Comparison of ENCODE assay signal across 17 cellular contexts in genomic region chr7:65983965-65984654, GRCh38. TPM values are rescaled to one million over a fixed set of nuclear protein-coding genes. Genes with fewer than 3 reads are reported as not detected.
DNase-seq lines count a peak whose midpoint lies in the region; ATAC-seq, FAIRE-seq and TF ChIP-seq lines count a peak whose summit lies in the region.
"Had no signal": no experiment of that assay in that cellular context is flagged by ENCODE, and none has a peak within 500 bp of the region (broad histone marks: within the 10 kb centered on the region; RNA-seq: fewer than 3 reads in every experiment).

No MANE protein-coding gene starts in this region.

- no TSS peak for BruUV-seq in Calu3 (replicated peaks; lab: Mats Ljungman, UMichigan)

- H3K27me3 ChIP-seq in bronchial epithelial cell (ENCODE audit: control insufficient read depth, insufficient read depth, low read length) (no peaks in the 10 kb centered on the region), testis (no peaks in the 10 kb centered on the region)

- H3K27ac ChIP-seq in testis: no peak overlapping the region
- H3K27ac ChIP-seq: KMS-11 had no signal

- DNase-seq in Calu3 (peak; percentile 39), bronchial epithelial cell (ENCODE audit: low read depth) (peak; percentile 68), myocyte (ENCODE audit: low read depth) (peak; percentile 12), testis (no peak), mesenteric fat pad (ENCODE audit: low spot score) (no peak)
- no peak for DNase-seq in activated T-cell treated with anti-CD3 and anti-CD28 coated beads, Interleukin-2, amount 50 U/mL, for 4 hours
- DNase-seq: activated gamma-delta T cell; AML-193; HFFc6; naive B cell; NCI-H1417 treated with DMSO at 0.1 percent for 48 hours; stimulated activated naive CD8-positive, alpha-beta T cell treated with anti-CD3 and anti-CD28 coated beads, Interleukin-15, Interleukin-2, amounts not matched to agents 100 U/mL and 50 U/mL, for 24 hours had no signal

- no peak for FAIRE-seq in bronchial epithelial cell (lab: Jason Lieb, UNC)
- FAIRE-seq: colon, D721Med had no signal

- peak; percentile 16; the same call in 1 of the 2 replicates for TF ChIP-seq RAD21 in Ishikawa (IDR thresholded peaks at IDR 0.05; ENCODE audit: low read depth)

- H3K36me3 ChIP-seq in bronchial epithelial cell (ENCODE audit: control insufficient read depth, insufficient read depth, low read length): no peaks in the 10 kb centered on the region
- H3K36me3 ChIP-seq in testis (ENCODE audit: low read depth, missing control alignments): no peaks in the 10 kb centered on the region

- 93 to 94% methylated on average over 10 of the region's 10 CpGs for WGBS in testis, 2 donors

- no peaks in the 10 kb centered on the region for H3K4me1 Mint-ChIP-seq in Calu3 (ENCODE audit: low read depth, unreplicated experiment)
- H3K4me1 Mint-ChIP-seq in activated T-cell treated with anti-CD3 and anti-CD28 coated beads, Interleukin-2, amount 50 U/mL, for 4 hours (ENCODE audit: low read depth): peaks cover 8% of the 10 kb centered on the region

- no peaks in the 10 kb centered on the region for H3K9me3 Mint-ChIP-seq in Calu3 (ENCODE audit: low read depth, unreplicated experiment)
- H3K9me3 Mint-ChIP-seq in activated T-cell treated with anti-CD3 and anti-CD28 coated beads, Interleukin-2, amount 50 U/mL, for 4 hours: no peaks in the 10 kb centered on the region
- H3K9me3 Mint-ChIP-seq: HFFc6, naive B cell had no signal

- H3K4me3 ChIP-seq in bronchial epithelial cell (ENCODE audit: low read depth, low read length) (no peak overlapping the region), testis (no peak overlapping the region)

- no peak for ATAC-seq in HG03135 (IDR thresholded peaks at IDR 0.05; ENCODE audit: unreplicated experiment)
- ATAC-seq in activated T-cell treated with anti-CD3 and anti-CD28 coated beads, Interleukin-2, amount 50 U/mL, for 4 hours: no peak
- ATAC-seq: stimulated activated naive CD8-positive, alpha-beta T cell treated with anti-CD3 and anti-CD28 coated beads, Interleukin-15, Interleukin-2, amounts not matched to agents 100 U/mL and 50 U/mL, for 24 hours had no signal

- intact Hi-C loops in Calu3 (cut with micrococcal nuclease; ENCODE audit: unreplicated experiment): no loop called here
- intact Hi-C loops in testis (cut with DNase I; ENCODE audit: low total_unique reads): no loop called here

- peaks cover 22% of the 10 kb centered on the region for H3K36me3 Mint-ChIP-seq in Calu3 (ENCODE audit: insufficient read depth, unreplicated experiment)
- no peaks in the 10 kb centered on the region for H3K36me3 Mint-ChIP-seq in activated T-cell treated with anti-CD3 and anti-CD28 coated beads, Interleukin-2, amount 50 U/mL, for 4 hours (ENCODE audit: insufficient read depth)
- H3K36me3 Mint-ChIP-seq: naive B cell had no signal

- peak overlapping the region; percentile 42 for H3K27ac Mint-ChIP-seq in Calu3 (ENCODE audit: unreplicated experiment)
- H3K27ac Mint-ChIP-seq: HFFc6 had no signal

- no peak overlapping the region for H3K4me3 Mint-ChIP-seq in Calu3 (ENCODE audit: low read depth, unreplicated experiment)
- no peak overlapping the region for H3K4me3 Mint-ChIP-seq in activated T-cell treated with anti-CD3 and anti-CD28 coated beads, Interleukin-2, amount 50 U/mL, for 4 hours
- H3K4me3 Mint-ChIP-seq: HFFc6 had no signal

- H3K9me3 ChIP-seq in testis: no peaks in the 10 kb centered on the region

- no peak for TF ChIP-seq POLR2A in testis (IDR thresholded peaks at IDR 0.05)

- TF ChIP-seq EP300 in Ishikawa (IDR thresholded peaks at IDR 0.05; ENCODE audit: borderline replicate concordance): 0 out of 2 replicates have a peak, but pooled peaks have one; percentile 25

- CTCF ChIA-PET in Calu3 (lab: Charles Lee): no interaction called here

- peaks cover 11% of the 10 kb centered on the region for H3K4me1 ChIP-seq in testis

- no peaks in the 10 kb centered on the region for H3K27me3 Mint-ChIP-seq in Calu3 (ENCODE audit: unreplicated experiment)
- H3K27me3 Mint-ChIP-seq in activated T-cell treated with anti-CD3 and anti-CD28 coated beads, Interleukin-2, amount 50 U/mL, for 4 hours (ENCODE audit: low read depth): no peaks in the 10 kb centered on the region
- H3K27me3 Mint-ChIP-seq: naive B cell had no signal

- TF ChIP-seq CTCF in Calu3 (IDR thresholded peaks at IDR 0.05; ENCODE audit: unreplicated experiment) (no peak), bronchial epithelial cell (IDR thresholded peaks at IDR 0.05; ENCODE audit: insufficient read depth, low read length, severe bottlenecking) (no peak), testis (IDR thresholded peaks at IDR 0.05) (no peak)

TF ChIP-seq in Ishikawa, 13 proteins besides CTCF, POLR2A, EP300 and RAD21:
- TF ChIP-seq, protein P1, sequence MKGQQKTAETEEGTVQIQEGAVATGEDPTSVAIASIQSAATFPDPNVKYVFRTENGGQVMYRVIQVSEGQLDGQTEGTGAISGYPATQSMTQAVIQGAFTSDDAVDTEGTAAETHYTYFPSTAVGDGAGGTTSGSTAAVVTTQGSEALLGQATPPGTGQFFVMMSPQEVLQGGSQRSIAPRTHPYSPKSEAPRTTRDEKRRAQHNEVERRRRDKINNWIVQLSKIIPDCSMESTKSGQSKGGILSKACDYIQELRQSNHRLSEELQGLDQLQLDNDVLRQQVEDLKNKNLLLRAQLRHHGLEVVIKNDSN (IDR thresholded peaks at IDR 0.05): peak; percentile 44; the same call in 1 of the 2 replicates
- TF ChIP-seq CEBPB (IDR thresholded peaks at IDR 0.05) (no peak), TEAD4 (IDR thresholded peaks at IDR 0.05) (peak; percentile 63), NFIC (IDR thresholded peaks at IDR 0.05) (peak; percentile 85), ZBTB7A (IDR thresholded peaks at IDR 0.05; ENCODE audit: low read depth) (no peak)

RNA-seq across cellular contexts. Expression of gene GUSB, which starts 2.1 kb away (rescaled TPM):
- 36.5 and 43.8 TPM in 2 replicates for total RNA-seq in Calu3 (2022)
- total RNA-seq in bronchial epithelial cell: 22.7 and 24.0 TPM in 2 replicates
- 19.9 and 20.8 TPM in 2 replicates for total RNA-seq in myocyte
- polyA plus RNA-seq in myocyte (2012): 33.0 TPM
- 10 to 100 TPM; 40.3 to 46.7 (median 41.5) TPM for total RNA-seq in activated T-cell treated with anti-CD3 and anti-CD28 coated beads, Interleukin-2, amount 50 U/mL, for 4 hours
- total RNA-seq in testis: 10 to 100 TPM; 44.0 to 44.6 TPM
- polyA plus RNA-seq in testis (ENCODE audit: insufficient read depth, low read depth, low replicate concordance): 82.4 TPM
- total RNA-seq in mesenteric fat pad: 35.7 TPM

Comparison
In these comparisons a context has a peak if more than half of its experiments do, and no peak if none do; other contexts are left out.
1. DNase-seq: peak in Calu3 (single experiment), bronchial epithelial cell (single experiment) and myocyte (single experiment); none in activated T-cell treated with anti-CD3 and anti-CD28 coated beads, Interleukin-2, amount 50 U/mL, for 4 hours (single experiment), testis (single experiment) and mesenteric fat pad (single experiment).